8 cellular contexts compared by ENCODE assay signal in genomic region chr20:10511166-10511506, GRCh38.
DNase-seq lines count a peak whose midpoint lies in the region; ATAC-seq and TF ChIP-seq lines count a peak whose summit lies in the region.

No MANE protein-coding gene starts in this region.

- no peaks in the 10 kb centered on the region for H3K9me3 ChIP-seq in SK-N-MC (ENCODE audit: low read depth, low read length)
- H3K9me3 ChIP-seq in left ventricle myocardium inferior (replicated peaks), result no peaks in the 10 kb centered on the region
- no peaks in the 10 kb centered on the region for H3K9me3 ChIP-seq in transverse colon

- H3K27ac ChIP-seq in SK-N-MC (peak overlapping the region; percentile 86), left ventricle myocardium inferior (replicated peaks) (peak overlapping the region; percentile 47), transverse colon (peak overlapping the region; percentile 72 to 81 (median 74))

- intact Hi-C loops in left ventricle myocardium inferior (cut with micrococcal nuclease), result no loop called here
- intact Hi-C loops in transverse colon (cut with DNase I; ENCODE audit: low total_unique reads), result no loop called here

- peak; percentile 18 for DNase-seq in 8988T
- no peak for DNase-seq in SK-N-MC (ENCODE audit: low read depth, low spot score)
- no peak for DNase-seq in left ventricle myocardium inferior
- DNase-seq in transverse colon, result no peak
- no peak for DNase-seq in activated gamma-delta T cell (lab: John Stamatoyannopoulos, UW)
- DNase-seq in kidney glomerular epithelial cell (lab: John Stamatoyannopoulos, UW), result no peak

- ATAC-seq in GM21526 (IDR thresholded peaks at IDR 0.05; ENCODE audit: low FRiP score, unreplicated experiment), result peak; percentile 14
- ATAC-seq in HG03280 (IDR thresholded peaks at IDR 0.05; ENCODE audit: unreplicated experiment), result no peak

- H3K4me1 ChIP-seq in left ventricle myocardium inferior (peaks cover 54% of the 10 kb centered on the region), transverse colon (peaks cover 32 to 53% (median 39%) of the 10 kb centered on the region in 4 donors)

- H3K36me3 ChIP-seq in SK-N-MC (ENCODE audit: insufficient read depth, low read length) (no peaks in the 10 kb centered on the region), left ventricle myocardium inferior (no peaks in the 10 kb centered on the region), transverse colon (no peaks in the 10 kb centered on the region)

- no peak for TF ChIP-seq EP300 in transverse colon (IDR thresholded peaks at IDR 0.05; ENCODE audit: low read depth)

- TF ChIP-seq POLR2A in transverse colon (IDR thresholded peaks at IDR 0.05), result no peak

- H3K9ac ChIP-seq in SK-N-MC (ENCODE audit: insufficient read length), result peak overlapping the region; percentile 36

- 88 to 93% methylated on average over 3 of the region's 3 CpGs for WGBS in transverse colon (ENCODE audit: low coverage in 1 of 2), 2 donors

- in situ Hi-C loops in transverse colon (cut with MboI; ENCODE audit: low pct_ligation_motif_present in 1 of 4, low pct_unique_long_range_greater_than_20kb in 1 of 4, low sequenced_read_pairs in 3 of 4), result no loop called here

- H3K27me3 ChIP-seq in left ventricle myocardium inferior (ENCODE audit: low read depth), result no peaks in the 10 kb centered on the region
- no peaks in the 10 kb centered on the region for H3K27me3 ChIP-seq in transverse colon

- TF ChIP-seq CTCF in left ventricle myocardium inferior (IDR thresholded peaks at IDR 0.05; ENCODE audit: borderline replicate concordance) (no peak), transverse colon (IDR thresholded peaks at IDR 0.05) (no peak)

- peak overlapping the region; percentile 57 for H3K4me3 ChIP-seq in SK-N-MC
- H3K4me3 ChIP-seq in left ventricle myocardium inferior, result peak overlapping the region; percentile 15
- H3K4me3 ChIP-seq in transverse colon, result no peak overlapping the region

Comparison
In these comparisons a context has a peak if more than half of its experiments do, and no peak if none do; other contexts are left out.
1. H3K4me3 ChIP-seq: peak in SK-N-MC (single experiment) and left ventricle myocardium inferior (single experiment); none in transverse colon (0 of 4).
2. Peak in every context shown above with its lines, with median percentiles within 50 percentile points of each other: H3K27ac ChIP-seq.